Comparison of ENCODE assay signal across 17 cellular contexts in the genomic region with DNA sequence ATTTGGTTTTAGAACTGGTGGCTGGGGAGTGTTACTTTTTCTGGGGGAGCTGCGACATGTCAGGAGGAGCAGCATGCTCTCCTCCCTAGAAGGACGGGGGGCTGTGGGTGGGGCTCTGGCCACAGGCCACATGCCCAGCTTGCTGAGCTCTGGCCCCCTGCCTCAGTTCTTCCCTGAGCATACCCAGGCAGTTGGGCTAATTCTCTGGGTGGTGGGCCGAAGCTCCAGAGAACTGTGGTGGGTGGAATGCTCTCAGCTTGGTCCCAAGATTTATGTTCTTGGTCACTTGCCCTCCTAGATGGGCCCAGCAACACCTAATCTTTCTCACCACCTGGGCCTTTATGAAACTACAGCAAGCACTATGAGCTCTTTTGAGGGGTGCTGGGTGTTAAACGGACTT. TPM values are rescaled to one million over a fixed set of nuclear protein-coding genes. Genes with fewer than 3 reads are reported as not detected.
A peak's percentile ranks its signal among the peaks of the same experiment; 100 is the strongest.
DNase-seq lines count a peak whose midpoint lies in the region; ATAC-seq and TF ChIP-seq lines count a peak whose summit lies in the region.
"Had no signal": no experiment of that assay in that cellular context is flagged by ENCODE, and none has a peak within 500 bp of the region (broad histone marks: within the 10 kb centered on the region; RNA-seq: fewer than 3 reads in every experiment).

No MANE protein-coding gene starts in this region.

- no peaks in the 10 kb centered on the region for H3K27me3 ChIP-seq in MM.1S (replicated peaks; ENCODE audit: insufficient read depth, low read length)
- no peaks in the 10 kb centered on the region for H3K27me3 ChIP-seq in endodermal cell (ENCODE audit: control insufficient read depth, insufficient read depth, low read length, poor library complexity, severe bottlenecking)
- H3K27me3 ChIP-seq in prostate gland (replicated peaks; ENCODE audit: insufficient read depth) = no peaks in the 10 kb centered on the region
- H3K27me3 ChIP-seq: stomach had no signal

- peak overlapping the region; percentile 49; the same call in 1 of the 2 replicates for H3K4me2 ChIP-seq in MM.1S (ENCODE audit: low read depth, low read length)
- H3K4me2 ChIP-seq: A549 had no signal

- H3K79me2 ChIP-seq in MM.1S (ENCODE audit: low read length) = peaks cover 67% of the 10 kb centered on the region

- H3F3A ChIP-seq in MM.1S (ENCODE audit: insufficient read depth, low read length) = peaks cover 89% of the 10 kb centered on the region

- peak overlapping the region; percentile 34 for H3K27ac Mint-ChIP-seq in activated CD8-positive, alpha-beta T cell treated with anti-CD3 and anti-CD28 coated beads for 36 hours
- no peak overlapping the region for H3K27ac Mint-ChIP-seq in activated CD8-positive, alpha-beta T cell treated with anti-CD3 and anti-CD28 coated beads, Interleukin-2, amount 10 ng/mL, durations not matched to agents 7 days and 5 days
- H3K27ac Mint-ChIP-seq in endodermal cell = peak overlapping the region; percentile 72
- H3K27ac Mint-ChIP-seq: T-helper 2 cell treated with Interferon-gamma antibody and Interleukin-4, amounts not matched to agents 5 μg/mL and 100 μg/mL, for 36 hours had no signal

- H3K36me3 Mint-ChIP-seq in activated CD8-positive, alpha-beta T cell treated with anti-CD3 and anti-CD28 coated beads for 36 hours (ENCODE audit: low read depth) = peaks cover 31% of the 10 kb centered on the region
- peaks cover 22% of the 10 kb centered on the region for H3K36me3 Mint-ChIP-seq in activated CD8-positive, alpha-beta T cell treated with anti-CD3 and anti-CD28 coated beads, Interleukin-2, amount 10 ng/mL, durations not matched to agents 7 days and 5 days (ENCODE audit: low read depth)
- H3K36me3 Mint-ChIP-seq in endodermal cell (ENCODE audit: low read depth) = peaks cover 36% of the 10 kb centered on the region

- H3K4me3 ChIP-seq in MM.1S (ENCODE audit: low read length) (no peak overlapping the region), endodermal cell (ENCODE audit: low read length) (peak overlapping the region; percentile 63), prostate gland (no peak overlapping the region)
- H3K4me3 ChIP-seq: A549, stomach had no signal

- POLR2A ChIA-PET in activated CD8-positive, alpha-beta T cell treated with anti-CD3 and anti-CD28 coated beads for 36 hours (lab: Charles Lee) = interaction anchor here (1.2 kb wide), 1 partner anchor 60 kb away, joined by 3 read pairs; no protein-coding TSS in a partner anchor
- POLR2A ChIA-PET in activated CD8-positive, alpha-beta T cell treated with anti-CD3 and anti-CD28 coated beads, Interleukin-2, amount 10 ng/mL, durations not matched to agents 7 days and 5 days (lab: Charles Lee) = no interaction called here

- WGBS in endodermal cell (ENCODE audit: insufficient coverage in 1 of 2, insufficient read length in 1 of 2), 2 experiments = 90 to 100% methylated on average over 1 to 4 of the region's 4 CpGs
- 72% methylated on average over 4 of the region's 4 CpGs for WGBS in prostate gland

- no peak for ATAC-seq in activated CD8-positive, alpha-beta T cell treated with anti-CD3 and anti-CD28 coated beads for 36 hours
- ATAC-seq in activated CD8-positive, alpha-beta T cell treated with anti-CD3 and anti-CD28 coated beads, Interleukin-2, amount 10 ng/mL, durations not matched to agents 7 days and 5 days = no peak
- no peak for ATAC-seq in GM19035 (IDR thresholded peaks at IDR 0.05; ENCODE audit: unreplicated experiment)
- no peak for ATAC-seq in GM21515 (IDR thresholded peaks at IDR 0.05; ENCODE audit: unreplicated experiment)
- ATAC-seq: A549 had no signal

- H3K4me1 ChIP-seq in MM.1S (ENCODE audit: low read length) = peaks cover 84% of the 10 kb centered on the region
- H3K4me1 ChIP-seq in endodermal cell (ENCODE audit: control insufficient read depth, insufficient read depth, low read length) = peaks cover 26% of the 10 kb centered on the region
- peaks cover 29% of the 10 kb centered on the region for H3K4me1 ChIP-seq in prostate gland (replicated peaks)

- H3K27me3 Mint-ChIP-seq in activated CD8-positive, alpha-beta T cell treated with anti-CD3 and anti-CD28 coated beads for 36 hours = no peaks in the 10 kb centered on the region
- no peaks in the 10 kb centered on the region for H3K27me3 Mint-ChIP-seq in activated CD8-positive, alpha-beta T cell treated with anti-CD3 and anti-CD28 coated beads, Interleukin-2, amount 10 ng/mL, durations not matched to agents 7 days and 5 days (ENCODE audit: low read depth)
- H3K27me3 Mint-ChIP-seq in endodermal cell (ENCODE audit: insufficient read depth) = no peaks in the 10 kb centered on the region

- peak overlapping the region; percentile 26; the same call in 1 of the 2 replicates for H3K9ac ChIP-seq in MM.1S (ENCODE audit: low read length)
- no peak overlapping the region for H3K9ac ChIP-seq in endodermal cell (ENCODE audit: extremely low read depth, low read length, poor library complexity, severe bottlenecking)

- H3K9me2 ChIP-seq in MM.1S (replicated peaks; ENCODE audit: insufficient read depth, low read length) = no peaks in the 10 kb centered on the region

- no peaks in the 10 kb centered on the region for H4K20me1 ChIP-seq in MM.1S (ENCODE audit: insufficient read depth, low read length)

- no peak overlapping the region for H2AFZ ChIP-seq in MM.1S (ENCODE audit: low read length)

- no peak for TF ChIP-seq CTCF in activated CD8-positive, alpha-beta T cell treated with anti-CD3 and anti-CD28 coated beads for 36 hours (IDR thresholded peaks at IDR 0.05)
- no peak for TF ChIP-seq CTCF in MM.1S (IDR thresholded peaks at IDR 0.05; ENCODE audit: low read length)
- no peak for TF ChIP-seq CTCF in endodermal cell (conservative IDR thresholded peaks at IDR 0.05)
- no peak for TF ChIP-seq CTCF in prostate gland (IDR thresholded peaks at IDR 0.05)

- TF ChIP-seq POLR2A in prostate gland (IDR thresholded peaks at IDR 0.05) = no peak

- intact Hi-C loops in activated CD8-positive, alpha-beta T cell treated with anti-CD3 and anti-CD28 coated beads for 36 hours (cut with micrococcal nuclease) = no loop called here
- intact Hi-C loops in prostate gland (cut with DNase I) = no loop called here

- CTCF ChIA-PET in activated CD8-positive, alpha-beta T cell treated with anti-CD3 and anti-CD28 coated beads for 36 hours (lab: Charles Lee) = no interaction called here
- CTCF ChIA-PET in activated CD8-positive, alpha-beta T cell treated with anti-CD3 and anti-CD28 coated beads, Interleukin-2, amount 10 ng/mL, durations not matched to agents 7 days and 5 days (lab: Charles Lee) = interaction anchor here (1.4 to 1.7 kb wide), 3 partner anchors 8 to 18 kb away, joined by 5 to 7 read pairs (median 5); no protein-coding TSS in a partner anchor

- H3K36me3 ChIP-seq in MM.1S (replicated peaks; ENCODE audit: insufficient read depth, low read length) (0 out of 2 replicates have a peak, but pooled peaks cover 7% of the 10 kb centered on the region), endodermal cell (ENCODE audit: control insufficient read depth, insufficient read depth, low read length) (peaks cover 37% of the 10 kb centered on the region), prostate gland (no peaks in the 10 kb centered on the region)

- H3K9me3 Mint-ChIP-seq in activated CD8-positive, alpha-beta T cell treated with anti-CD3 and anti-CD28 coated beads for 36 hours = no peaks in the 10 kb centered on the region
- no peaks in the 10 kb centered on the region for H3K9me3 Mint-ChIP-seq in activated CD8-positive, alpha-beta T cell treated with anti-CD3 and anti-CD28 coated beads, Interleukin-2, amount 10 ng/mL, durations not matched to agents 7 days and 5 days (ENCODE audit: insufficient read depth)
- no peaks in the 10 kb centered on the region for H3K9me3 Mint-ChIP-seq in endodermal cell
- H3K9me3 Mint-ChIP-seq: T-helper 2 cell treated with Interferon-gamma antibody and Interleukin-4, amounts not matched to agents 5 μg/mL and 100 μg/mL, for 36 hours had no signal

- H3K27ac ChIP-seq in MM.1S (ENCODE audit: low read length) = peak overlapping the region; percentile 89
- no peak overlapping the region for H3K27ac ChIP-seq in endodermal cell (ENCODE audit: low read depth, low read length)
- peak overlapping the region; percentile 59 to 62 for H3K27ac ChIP-seq in prostate gland
- H3K27ac ChIP-seq: A549 had no signal

- H3K9me3 ChIP-seq in MM.1S (replicated peaks; ENCODE audit: insufficient read depth, low read length) = no peaks in the 10 kb centered on the region
- no peaks in the 10 kb centered on the region for H3K9me3 ChIP-seq in endodermal cell (ENCODE audit: control insufficient read depth, low read length)
- no peaks in the 10 kb centered on the region for H3K9me3 ChIP-seq in prostate gland
- H3K9me3 ChIP-seq: A549, stomach had no signal

- peaks cover 67% of the 10 kb centered on the region for H3K4me1 Mint-ChIP-seq in activated CD8-positive, alpha-beta T cell treated with anti-CD3 and anti-CD28 coated beads for 36 hours (ENCODE audit: low read depth)
- peaks cover 43% of the 10 kb centered on the region for H3K4me1 Mint-ChIP-seq in activated CD8-positive, alpha-beta T cell treated with anti-CD3 and anti-CD28 coated beads, Interleukin-2, amount 10 ng/mL, durations not matched to agents 7 days and 5 days (ENCODE audit: low read depth)
- peaks cover 59% of the 10 kb centered on the region for H3K4me1 Mint-ChIP-seq in endodermal cell

- no peak overlapping the region for H3K4me3 Mint-ChIP-seq in activated CD8-positive, alpha-beta T cell treated with anti-CD3 and anti-CD28 coated beads for 36 hours
- no peak overlapping the region for H3K4me3 Mint-ChIP-seq in activated CD8-positive, alpha-beta T cell treated with anti-CD3 and anti-CD28 coated beads, Interleukin-2, amount 10 ng/mL, durations not matched to agents 7 days and 5 days
- H3K4me3 Mint-ChIP-seq in endodermal cell = peak overlapping the region; percentile 14
- H3K4me3 Mint-ChIP-seq: T-helper 2 cell treated with Interferon-gamma antibody and Interleukin-4, amounts not matched to agents 5 μg/mL and 100 μg/mL, for 36 hours had no signal

- no peak for DNase-seq in activated CD8-positive, alpha-beta T cell treated with anti-CD3 and anti-CD28 coated beads for 36 hours
- no peak for DNase-seq in activated CD8-positive, alpha-beta T cell treated with anti-CD3 and anti-CD28 coated beads, Interleukin-2, amount 10 ng/mL, durations not matched to agents 7 days and 5 days
- DNase-seq in MM.1S (no peak), endodermal cell (no peak), prostate gland (ENCODE audit: low spot score) (no peak), NCI-H2107 treated with DMSO at 0.1 percent for 48 hours (lab: John Stamatoyannopoulos, UW; ENCODE audit: unreplicated experiment) (no peak)
- DNase-seq: activated naive CD4-positive, alpha-beta T cell; caudate nucleus; COR-L47; GDM1; kidney glomerular epithelial cell; NCI-H1694; stomach had no signal

RNA-seq across cellular contexts. Expression of a gene that starts 5.1 kb away (rescaled TPM):
- total RNA-seq in activated CD8-positive, alpha-beta T cell treated with anti-CD3 and anti-CD28 coated beads for 36 hours = 1 to 10 TPM; 4.7 to 4.9 TPM
- 1 to 10 TPM; 6.7 to 7.7 TPM for total RNA-seq in activated CD8-positive, alpha-beta T cell treated with anti-CD3 and anti-CD28 coated beads, Interleukin-2, amount 10 ng/mL, durations not matched to agents 7 days and 5 days
- total RNA-seq in endodermal cell = 10 to 100 TPM in 1 of 2 donors, 1 to 10 TPM in 1; 10.0 to 11.3 TPM
- 18.8 TPM for polyA plus RNA-seq in endodermal cell (2013, experiment 1 of 2)
- polyA plus RNA-seq in endodermal cell (2013, experiment 2 of 2) = 17.2 TPM
- 10 to 100 TPM; 14.4 to 14.8 TPM for total RNA-seq in prostate gland

RNA-seq across cellular contexts. Expression of a gene that starts 5.4 kb away (rescaled TPM):
- total RNA-seq in activated CD8-positive, alpha-beta T cell treated with anti-CD3 and anti-CD28 coated beads for 36 hours = 10 to 100 TPM; 56.0 to 59.2 TPM
- 10 to 100 TPM; 40.9 to 43.1 TPM for total RNA-seq in activated CD8-positive, alpha-beta T cell treated with anti-CD3 and anti-CD28 coated beads, Interleukin-2, amount 10 ng/mL, durations not matched to agents 7 days and 5 days
- total RNA-seq in endodermal cell (10 to 100 TPM; 85.4 to 94.4 TPM), prostate gland (100 to 1,000 TPM; 150 to 171 TPM)
- polyA plus RNA-seq in endodermal cell (2013, experiment 1 of 2) = 136 TPM
- 119 TPM for polyA plus RNA-seq in endodermal cell (2013, experiment 2 of 2)

RNA-seq across cellular contexts. Expression of a gene that starts 32.6 kb away (rescaled TPM):
- total RNA-seq in activated CD8-positive, alpha-beta T cell treated with anti-CD3 and anti-CD28 coated beads for 36 hours = not detected
- total RNA-seq in activated CD8-positive, alpha-beta T cell treated with anti-CD3 and anti-CD28 coated beads, Interleukin-2, amount 10 ng/mL, durations not matched to agents 7 days and 5 days = not detected
- total RNA-seq in endodermal cell = 10 to 100 TPM; 32.2 to 48.2 TPM
- polyA plus RNA-seq in endodermal cell (2013, experiment 1 of 2) = 31.3 TPM
- 24.1 TPM for polyA plus RNA-seq in endodermal cell (2013, experiment 2 of 2)
- total RNA-seq in prostate gland = 10 to 100 TPM; 98.8 to 99.8 TPM
- polyA plus RNA-seq: A549 had no signal

RNA-seq across cellular contexts. Expression of a gene that starts 50.7 kb away (rescaled TPM):
- total RNA-seq in activated CD8-positive, alpha-beta T cell treated with anti-CD3 and anti-CD28 coated beads for 36 hours = 1 to 10 TPM; 2.6 to 2.9 TPM
- total RNA-seq in activated CD8-positive, alpha-beta T cell treated with anti-CD3 and anti-CD28 coated beads, Interleukin-2, amount 10 ng/mL, durations not matched to agents 7 days and 5 days = 1 to 10 TPM; 4.6 TPM
- under 1 TPM in 1 of 2 donors, not detected in 1; 0.92 TPM for total RNA-seq in endodermal cell
- 0.46 TPM for polyA plus RNA-seq in endodermal cell (2013, experiment 1 of 2)
- 0.25 TPM for polyA plus RNA-seq in endodermal cell (2013, experiment 2 of 2)
- 10 to 100 TPM; 10.7 to 15.1 TPM for total RNA-seq in prostate gland

RNA-seq across cellular contexts. Expression of a gene that starts 50.9 kb away (rescaled TPM):
- 10 to 100 TPM; 21.8 to 21.9 TPM for total RNA-seq in activated CD8-positive, alpha-beta T cell treated with anti-CD3 and anti-CD28 coated beads for 36 hours
- 10 to 100 TPM; 21.0 to 21.4 TPM for total RNA-seq in activated CD8-positive, alpha-beta T cell treated with anti-CD3 and anti-CD28 coated beads, Interleukin-2, amount 10 ng/mL, durations not matched to agents 7 days and 5 days
- total RNA-seq in endodermal cell (10 to 100 TPM in 1 of 2 donors, under 1 TPM in 1; 0.77 to 27.0 TPM), prostate gland (10 to 100 TPM; 25.8 to 34.4 TPM)
- 24.5 TPM for polyA plus RNA-seq in endodermal cell (2013, experiment 1 of 2)
- polyA plus RNA-seq in endodermal cell (2013, experiment 2 of 2) = 22.8 TPM

Comparison
In these comparisons a context has a peak if more than half of its experiments do, and no peak if none do; other contexts are left out.
1. RNA of a gene that starts 32.6 kb away (total RNA-seq): 98.8 to 99.8 TPM in prostate gland and 32.2 to 48.2 TPM in endodermal cell; not detected in activated CD8-positive, alpha-beta T cell treated with anti-CD3 and anti-CD28 coated beads for 36 hours and not detected in activated CD8-positive, alpha-beta T cell treated with anti-CD3 and anti-CD28 coated beads, Interleukin-2, amount 10 ng/mL, durations not matched to agents 7 days and 5 days; every median in the first group is over 10 times any median in the second.